Comparison of ENCODE assay signal across 25 cellular contexts in the genomic region with DNA sequence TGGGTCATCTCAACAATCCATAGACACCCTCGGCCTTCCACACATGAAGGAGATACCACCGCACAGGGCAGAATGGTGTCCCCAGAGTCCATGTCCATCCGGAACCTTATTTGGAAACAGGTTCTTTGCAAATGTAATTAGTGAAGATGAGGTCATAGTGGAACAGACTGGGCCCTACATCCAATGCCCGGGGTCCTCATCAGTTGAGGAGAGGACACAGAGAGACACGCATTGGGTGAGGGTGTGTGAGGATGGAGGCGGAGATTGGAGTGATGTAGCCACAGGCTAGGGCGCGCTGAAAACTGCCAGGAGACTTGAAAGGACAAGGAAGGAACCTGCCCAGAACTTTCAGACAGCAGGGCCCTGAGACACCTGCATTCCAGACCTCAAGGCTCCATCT.
"Had no signal": no experiment of that assay in that cellular context is flagged by ENCODE, and none has a peak within 500 bp of the region (broad histone marks: within the 10 kb centered on the region; RNA-seq: fewer than 3 reads in every experiment).

No MANE protein-coding gene starts in this region.

- H3K27ac Mint-ChIP-seq: dendritic cell treated with granulocyte-macrophage colony-stimulating factor and Interleukin-4, amounts not matched to agents 40 ng/mL and 50 ng/mL, for 4 days; effector memory CD8-positive, alpha-beta T cell; endodermal cell had no signal

- H3K9me3 Mint-ChIP-seq: dendritic cell treated with granulocyte-macrophage colony-stimulating factor and Interleukin-4, amounts not matched to agents 40 ng/mL and 50 ng/mL, for 4 days; effector memory CD8-positive, alpha-beta T cell; endodermal cell had no signal

- H3K4me1 ChIP-seq: colonic mucosa, esophagus muscularis mucosa, esophagus squamous epithelium, foreskin keratinocyte, gastrocnemius medialis, gastroesophageal sphincter, heart left ventricle, heart right ventricle had no signal

- H3K4me3 Mint-ChIP-seq: dendritic cell treated with granulocyte-macrophage colony-stimulating factor and Interleukin-4, amounts not matched to agents 40 ng/mL and 50 ng/mL, for 4 days; effector memory CD8-positive, alpha-beta T cell; endodermal cell had no signal

- H3K4me3 ChIP-seq: colonic mucosa, coronary artery, dorsolateral prefrontal cortex, esophagus muscularis mucosa, esophagus squamous epithelium, gastrocnemius medialis, gastroesophageal sphincter, heart left ventricle, heart right ventricle had no signal

- H3K27ac ChIP-seq: colonic mucosa, coronary artery, epithelial cell of prostate, esophagus muscularis mucosa, esophagus squamous epithelium, foreskin keratinocyte, gastrocnemius medialis, gastroesophageal sphincter, heart left ventricle, heart right ventricle had no signal

- ATAC-seq: effector memory CD8-positive, alpha-beta T cell; esophagus mucosa; foreskin keratinocyte; gastrocnemius medialis; gastroesophageal sphincter; heart left ventricle; heart right ventricle had no signal

- H3K4me1 Mint-ChIP-seq: endodermal cell had no signal

- H3K36me3 ChIP-seq: colonic mucosa, esophagus muscularis mucosa, esophagus squamous epithelium, gastrocnemius medialis, gastroesophageal sphincter, heart left ventricle, heart right ventricle had no signal

- H3K9me3 ChIP-seq: colonic mucosa, esophagus muscularis mucosa, esophagus squamous epithelium, gastrocnemius medialis, heart left ventricle had no signal

- DNase-seq: colonic mucosa; cortex of kidney; dermis blood vessel endothelial cell; effector CD4-positive, alpha-beta T cell; effector CD8-positive, alpha-beta T cell; effector memory CD4-positive, alpha-beta T cell; effector memory CD8-positive, alpha-beta T cell; endodermal cell; erythroblast; esophagus squamous epithelium; foreskin fibroblast; foreskin keratinocyte; foreskin melanocyte; gastrocnemius medialis; glutamatergic neuron; head of caudate nucleus; heart left ventricle; heart right ventricle had no signal
